ENCODE assay signal across 8 cellular contexts in genomic region chr10:30687698-30688213, GRCh38. TPM values are rescaled to one million over a fixed set of nuclear protein-coding genes. Genes with fewer than 3 reads are reported as not detected.
DNase-seq lines count a peak whose midpoint lies in the region; ATAC-seq and TF ChIP-seq lines count a peak whose summit lies in the region.

No MANE protein-coding gene starts in this region.

- peak; percentile 89 for TF ChIP-seq CTCF in Panc1 (IDR thresholded peaks at IDR 0.05)
- peak; percentile 94 for TF ChIP-seq CTCF in nephron progenitor cell (IDR thresholded peaks at IDR 0.05)

- no peaks in the 10 kb centered on the region for H3K36me3 Mint-ChIP-seq in nephron progenitor cell (ENCODE audit: low read depth)

- H3K27ac Mint-ChIP-seq in nephron progenitor cell, result no peak overlapping the region

- peaks cover 22% of the 10 kb centered on the region for H3K27me3 Mint-ChIP-seq in nephron progenitor cell (ENCODE audit: low read depth, poor library complexity)

- peak; percentile 6 for DNase-seq in NK-92 treated with Interleukin-12 subunit alpha and Interleukin-12 subunit beta, amount 100 ng/mL, for 24 hours (lab: John Stamatoyannopoulos, UW)
- DNase-seq in NK-92 (lab: John Stamatoyannopoulos, UW; ENCODE audit: unreplicated experiment), result no peak
- DNase-seq in HuH-7 (ENCODE audit: low spot score), result peak; percentile 72
- no peak for DNase-seq in Panc1 (ENCODE audit: low read depth, low spot score)
- DNase-seq in activated T-cell treated with anti-CD3 and anti-CD28 coated beads, Interleukin-2, amount 50 U/mL, for 48 hours, result peak; percentile 92 to 93
- DNase-seq in fibroblast of gingiva (ENCODE audit: low read depth), result peak; percentile 74
- DNase-seq in nephron progenitor cell, result peak; percentile 95
- peak; percentile 92 for DNase-seq in stimulated activated naive CD8-positive, alpha-beta T cell treated with anti-CD3 and anti-CD28 coated beads, Interleukin-15, Interleukin-2, amounts not matched to agents 100 U/mL and 50 U/mL, for 24 hours

- POLR2A ChIA-PET in Panc1 (lab: Charles Lee), result no interaction called here

- no peaks in the 10 kb centered on the region for H3K9me3 Mint-ChIP-seq in nephron progenitor cell

- H3K4me1 ChIP-seq in Panc1 (ENCODE audit: control insufficient read depth, insufficient read depth, low read length), result no peaks in the 10 kb centered on the region

- no peaks in the 10 kb centered on the region for H3K36me3 ChIP-seq in Panc1 (ENCODE audit: control insufficient read depth, insufficient read depth, low read length)

- no TSS peak for BruUV-seq in Panc1 (replicated peaks; lab: Mats Ljungman, UMichigan)

- H3K9me3 ChIP-seq in Panc1 (ENCODE audit: control insufficient read depth, insufficient read depth, low read depth, low read length), result no peaks in the 10 kb centered on the region

- H3K4me3 Mint-ChIP-seq in nephron progenitor cell, result no peak overlapping the region

- no peak overlapping the region for H3K27ac ChIP-seq in Panc1 (ENCODE audit: low read length)

- ATAC-seq in Panc1, result peak; percentile 91
- peak; percentile 44 for ATAC-seq in stimulated activated naive CD8-positive, alpha-beta T cell treated with anti-CD3 and anti-CD28 coated beads, Interleukin-15, Interleukin-2, amounts not matched to agents 100 U/mL and 50 U/mL, for 24 hours

- no peak overlapping the region for H3K4me3 ChIP-seq in Panc1 (ENCODE audit: low read depth in 2 of 2, low read length in 2 of 2)

- no peaks in the 10 kb centered on the region for H3K27me3 ChIP-seq in Panc1 (ENCODE audit: control insufficient read depth, insufficient read depth, low read length)

- intact Hi-C loops in Panc1 (cut with micrococcal nuclease; ENCODE audit: unreplicated experiment), result no loop called here

- in situ Hi-C loops in Panc1 (cut with HindIII; ENCODE audit: low pct_unique_long_range_greater_than_20kb, low sequenced_read_pairs), result no loop called here

- peaks cover 5% of the 10 kb centered on the region for H3K4me1 Mint-ChIP-seq in nephron progenitor cell

- CTCF ChIA-PET in Panc1 (lab: Charles Lee), result interaction anchor here (0.9 kb wide), 1 partner anchor 21 kb away, joined by 3 read pairs; no protein-coding TSS in a partner anchor

RNA-seq across cellular contexts. Expression of gene LYZL2, which starts 58.2 kb away (rescaled TPM):
- total RNA-seq in Panc1 (2021; ENCODE audit: unreplicated experiment), result not detected
- not detected for polyA plus RNA-seq in Panc1 (2012; ENCODE audit: insufficient read length)

Comparison
In these comparisons a context has a peak if more than half of its experiments do, and no peak if none do; other contexts are left out.
1. DNase-seq: peak in NK-92 treated with Interleukin-12 subunit alpha and Interleukin-12 subunit beta, amount 100 ng/mL, for 24 hours (single experiment), HuH-7 (single experiment), activated T-cell treated with anti-CD3 and anti-CD28 coated beads, Interleukin-2, amount 50 U/mL, for 48 hours (2 of 2), fibroblast of gingiva (single experiment), nephron progenitor cell (single experiment) and stimulated activated naive CD8-positive, alpha-beta T cell treated with anti-CD3 and anti-CD28 coated beads, Interleukin-15, Interleukin-2, amounts not matched to agents 100 U/mL and 50 U/mL, for 24 hours (single experiment); none in NK-92 (single experiment) and Panc1 (single experiment).